1 cellular context compared by ENCODE assay signal in the genomic region with DNA sequence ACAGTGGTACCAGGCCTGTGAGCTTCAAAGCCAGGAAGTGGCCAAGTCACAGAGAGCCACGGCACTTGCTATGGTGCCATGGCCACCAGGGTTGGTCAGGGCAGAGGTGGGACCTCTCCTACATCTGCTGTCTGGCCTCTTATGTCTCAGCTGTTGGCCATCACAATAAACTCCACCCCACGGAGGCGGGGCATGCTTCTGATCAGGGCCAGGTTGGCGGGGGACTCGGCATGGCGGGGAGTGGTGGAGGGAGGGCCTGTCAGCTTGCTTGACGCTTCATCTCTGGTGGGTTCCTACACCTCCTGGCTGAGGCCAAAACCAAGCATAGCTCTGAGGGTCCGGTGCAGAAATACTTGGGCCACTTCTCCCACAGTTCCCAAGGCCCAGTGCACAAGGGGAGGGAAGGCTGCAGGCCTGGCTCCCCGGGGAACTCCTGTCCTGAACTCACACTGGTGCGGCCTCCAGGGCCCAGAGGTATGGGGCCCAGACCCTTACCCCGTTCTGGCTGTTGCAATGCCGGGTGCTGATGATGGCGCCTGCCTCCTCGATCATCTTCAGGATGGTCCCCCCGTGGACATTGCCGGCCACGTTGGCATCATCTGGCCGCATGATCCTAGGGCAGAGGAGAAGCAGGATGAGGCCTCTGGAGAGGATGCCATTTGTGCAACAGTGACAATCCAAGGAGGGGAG.
TF ChIP-seq lines count a peak whose summit lies in the region.

No MANE protein-coding gene starts in this region.

TF ChIP-seq in WTC11, 78 proteins besides CTCF, POLR2A, EP300 and RAD21 (continued from another document):
- TF ChIP-seq ZNF281 (CRISPR knock-in tag; IDR thresholded peaks at IDR 0.05) (no peak), ZNF423 (CRISPR knock-in tag; IDR thresholded peaks at IDR 0.05) (no peak), HMGA2 (CRISPR knock-in tag; IDR thresholded peaks at IDR 0.05) (no peak), ZNF138 (CRISPR knock-in tag; conservative IDR thresholded peaks at IDR 0.05) (no peak), ZNF512 (CRISPR knock-in tag; IDR thresholded peaks at IDR 0.05; ENCODE audit: borderline replicate concordance) (no peak), RORB (CRISPR knock-in tag; IDR thresholded peaks at IDR 0.05) (no peak), ZNF263 (CRISPR knock-in tag; IDR thresholded peaks at IDR 0.05; ENCODE audit: low read depth) (no peak), ZNF671 (CRISPR knock-in tag; IDR thresholded peaks at IDR 0.05) (no peak), ZSCAN18 (CRISPR knock-in tag; IDR thresholded peaks at IDR 0.05) (no peak), TCF7 (CRISPR knock-in tag; IDR thresholded peaks at IDR 0.05; ENCODE audit: low read depth) (no peak), OVOL2 (CRISPR knock-in tag; IDR thresholded peaks at IDR 0.05; ENCODE audit: borderline replicate concordance) (no peak)
- TF ChIP-seq, protein P1, sequence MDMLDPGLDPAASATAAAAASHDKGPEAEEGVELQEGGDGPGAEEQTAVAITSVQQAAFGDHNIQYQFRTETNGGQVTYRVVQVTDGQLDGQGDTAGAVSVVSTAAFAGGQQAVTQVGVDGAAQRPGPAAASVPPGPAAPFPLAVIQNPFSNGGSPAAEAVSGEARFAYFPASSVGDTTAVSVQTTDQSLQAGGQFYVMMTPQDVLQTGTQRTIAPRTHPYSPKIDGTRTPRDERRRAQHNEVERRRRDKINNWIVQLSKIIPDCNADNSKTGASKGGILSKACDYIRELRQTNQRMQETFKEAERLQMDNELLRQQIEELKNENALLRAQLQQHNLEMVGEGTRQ (CRISPR knock-in tag; IDR thresholded peaks at IDR 0.05) = no peak
- TF ChIP-seq, protein P2, sequence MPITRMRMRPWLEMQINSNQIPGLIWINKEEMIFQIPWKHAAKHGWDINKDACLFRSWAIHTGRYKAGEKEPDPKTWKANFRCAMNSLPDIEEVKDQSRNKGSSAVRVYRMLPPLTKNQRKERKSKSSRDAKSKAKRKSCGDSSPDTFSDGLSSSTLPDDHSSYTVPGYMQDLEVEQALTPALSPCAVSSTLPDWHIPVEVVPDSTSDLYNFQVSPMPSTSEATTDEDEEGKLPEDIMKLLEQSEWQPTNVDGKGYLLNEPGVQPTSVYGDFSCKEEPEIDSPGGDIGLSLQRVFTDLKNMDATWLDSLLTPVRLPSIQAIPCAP (CRISPR knock-in tag; IDR thresholded peaks at IDR 0.05) = no peak
- TF ChIP-seq, protein P3, sequence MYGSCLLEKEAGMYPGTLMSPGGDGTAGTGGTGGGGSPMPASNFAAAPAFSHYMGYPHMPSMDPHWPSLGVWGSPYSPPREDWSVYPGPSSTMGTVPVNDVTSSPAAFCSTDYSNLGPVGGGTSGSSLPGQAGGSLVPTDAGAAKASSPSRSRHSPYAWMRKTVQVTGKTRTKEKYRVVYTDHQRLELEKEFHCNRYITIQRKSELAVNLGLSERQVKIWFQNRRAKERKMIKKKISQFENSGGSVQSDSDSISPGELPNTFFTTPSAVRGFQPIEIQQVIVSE (CRISPR knock-in tag; IDR thresholded peaks at IDR 0.05; ENCODE audit: borderline replicate concordance) = no peak
- TF ChIP-seq, protein P4, sequence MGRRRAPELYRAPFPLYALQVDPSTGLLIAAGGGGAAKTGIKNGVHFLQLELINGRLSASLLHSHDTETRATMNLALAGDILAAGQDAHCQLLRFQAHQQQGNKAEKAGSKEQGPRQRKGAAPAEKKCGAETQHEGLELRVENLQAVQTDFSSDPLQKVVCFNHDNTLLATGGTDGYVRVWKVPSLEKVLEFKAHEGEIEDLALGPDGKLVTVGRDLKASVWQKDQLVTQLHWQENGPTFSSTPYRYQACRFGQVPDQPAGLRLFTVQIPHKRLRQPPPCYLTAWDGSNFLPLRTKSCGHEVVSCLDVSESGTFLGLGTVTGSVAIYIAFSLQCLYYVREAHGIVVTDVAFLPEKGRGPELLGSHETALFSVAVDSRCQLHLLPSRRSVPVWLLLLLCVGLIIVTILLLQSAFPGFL (CRISPR knock-in tag; IDR thresholded peaks at IDR 0.05; ENCODE audit: borderline replicate concordance) = no peak
TF ChIP-seq in WTC11: peak in this region for 0.
